16 cellular contexts compared by ENCODE assay signal in the genomic region with DNA sequence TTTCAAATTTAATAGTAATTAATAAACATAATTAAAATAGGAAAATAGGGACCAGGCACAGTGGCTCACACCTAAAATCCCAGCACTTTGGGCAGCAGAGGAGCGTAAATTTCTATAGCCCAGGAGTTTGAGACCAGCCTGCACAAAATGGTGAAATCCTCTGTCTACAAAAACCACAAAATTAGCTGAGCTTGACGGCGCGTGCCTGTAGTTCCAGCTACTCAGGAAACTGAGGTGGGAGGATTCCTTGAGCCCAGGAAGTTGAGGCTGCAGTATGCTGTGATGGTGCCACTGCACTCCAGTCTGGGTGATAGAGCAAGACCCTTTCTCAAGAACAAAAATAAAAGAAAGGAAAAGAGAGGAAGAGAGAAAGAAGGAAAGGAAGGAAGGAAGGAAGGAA.
"Had no signal": no experiment of that assay in that cellular context is flagged by ENCODE, and none has a peak within 500 bp of the region (broad histone marks: within the 10 kb centered on the region; RNA-seq: fewer than 3 reads in every experiment).

No MANE protein-coding gene starts in this region.

- DNase-seq: activated CD4-positive, alpha-beta memory T cell treated with anti-CD3 and anti-CD28 coated beads, Interleukin-2, amount 10 ng/mL, durations not matched to agents 7 days and 5 days; activated CD4-positive, alpha-beta T cell treated with anti-CD3 and anti-CD28 coated beads for 48 hours; activated CD4-positive, CD25-positive, alpha-beta regulatory T cell; activated naive CD4-positive, alpha-beta T cell treated with Interleukin-2 at 50 U/mL for 16 hours; activated T-cell treated with anti-CD3 and anti-CD28 coated beads, Interleukin-2, amount 50 U/mL, for 1 hour; anterior cingulate cortex; caudate nucleus; effector memory CD8-positive, alpha-beta T cell; left ventricle myocardium superior; occipital lobe; posterior cingulate gyrus; retina; stimulated activated CD4-positive, alpha-beta T cell treated with anti-CD3 and anti-CD28 coated beads, Interleukin-2, amount 100 ng/mL, for 24 hours; stimulated activated naive CD4-positive, alpha-beta T cell treated with Interleukin-2 at 50 U/mL for 16 hours; tibial artery had no signal

- H3K27me3 ChIP-seq: tibial artery had no signal

- H3K4me3 ChIP-seq: tibial artery had no signal

- H3K9me3 ChIP-seq: tibial artery had no signal

- H3K4me1 ChIP-seq: tibial artery had no signal

- H3K36me3 ChIP-seq: tibial artery had no signal

- ATAC-seq: activated T-helper 17 cell treated with anti-CD3 and anti-CD28 coated beads, Interleukin-2, amount 50 U/mL, for 72 hours; effector memory CD8-positive, alpha-beta T cell; left ventricle myocardium superior had no signal

- H3K27ac ChIP-seq: tibial artery had no signal
